In the genomic region with DNA sequence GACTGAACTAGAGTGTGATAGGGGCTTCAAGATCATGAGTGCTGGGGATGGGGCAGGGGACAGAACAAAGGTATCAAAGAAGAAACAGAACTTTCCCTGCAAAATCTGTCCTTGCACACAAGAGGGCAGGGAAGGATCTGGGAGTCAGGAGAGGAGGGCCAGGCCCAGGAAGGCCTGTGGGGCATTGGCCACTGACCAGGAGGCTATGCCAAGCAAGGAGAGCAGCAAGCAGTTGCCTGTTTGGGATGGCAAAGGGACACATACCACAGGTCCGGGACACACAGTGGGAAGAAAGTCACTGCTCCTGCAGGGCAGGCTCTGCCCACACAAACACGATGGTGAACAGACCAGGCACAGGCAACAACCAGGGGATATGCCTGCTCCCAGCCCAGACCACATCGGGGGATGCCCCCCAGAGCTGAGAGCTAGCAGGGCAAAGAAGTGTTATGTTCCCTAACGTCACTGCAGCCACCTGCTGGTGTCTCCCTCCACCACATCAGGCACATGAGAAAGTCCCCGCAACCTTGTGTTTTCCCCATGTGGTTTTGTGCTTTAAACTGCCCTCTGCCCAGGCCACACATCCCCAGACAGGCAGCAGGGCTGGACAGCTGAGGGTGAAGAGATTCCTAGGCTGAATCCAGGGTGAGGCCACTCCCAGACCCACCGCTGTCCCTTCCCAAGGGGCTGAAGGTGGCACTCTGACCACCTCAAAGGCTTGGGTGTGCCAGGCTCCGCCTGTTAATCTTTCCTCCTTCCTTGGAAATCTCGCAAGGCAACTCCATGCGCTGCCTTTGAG, we compare ENCODE assay signal across 9 cellular contexts. TPM values are rescaled to one million over a fixed set of nuclear protein-coding genes. Genes with fewer than 3 reads are reported as not detected.
DNase-seq lines count a peak whose midpoint lies in the region; ATAC-seq and TF ChIP-seq lines count a peak whose summit lies in the region.
"Had no signal": no experiment of that assay in that cellular context is flagged by ENCODE, and none has a peak within 500 bp of the region (broad histone marks: within the 10 kb centered on the region; RNA-seq: fewer than 3 reads in every experiment).

No MANE protein-coding gene starts in this region.

- no peaks in the 10 kb centered on the region for H3K27me3 ChIP-seq in CD8-positive, alpha-beta memory T cell (ENCODE audit: insufficient read depth, low read length, poor library complexity, severe bottlenecking)
- H3K27me3 ChIP-seq: SJSA1 had no signal

- DNase-seq in CD8-positive, alpha-beta memory T cell, result peak in 1 of 5 donors; percentile 12
- DNase-seq in NCI-H2196 treated with DMSO at 0.1 percent for 48 hours (lab: John Stamatoyannopoulos, UW; ENCODE audit: unreplicated experiment), result no peak
- no peak for DNase-seq in middle frontal gyrus (ENCODE audit: extremely low spot score, low spot score)
- DNase-seq in SKM-1 treated with dmso at 0.1 percent for 144 hours (lab: John Stamatoyannopoulos, UW; ENCODE audit: unreplicated experiment), result no peak
- no peak for DNase-seq in activated gamma-delta T cell (lab: John Stamatoyannopoulos, UW)

- H3K36me3 Mint-ChIP-seq in CD8-positive, alpha-beta memory T cell, result peaks cover 3 to 66% (median 4%) of the 10 kb centered on the region in 3 donors
- no peaks in the 10 kb centered on the region for H3K36me3 Mint-ChIP-seq in activated naive CD8-positive, alpha-beta T cell

- H3K9me3 ChIP-seq in CD8-positive, alpha-beta memory T cell (ENCODE audit: low read length), result no peaks in the 10 kb centered on the region
- H3K9me3 ChIP-seq: SJSA1 had no signal

- POLR2A ChIA-PET in CD8-positive, alpha-beta memory T cell (lab: Charles Lee), result no interaction called here

- H3K27me3 Mint-ChIP-seq in CD8-positive, alpha-beta memory T cell, result no peaks in the 10 kb centered on the region
- H3K27me3 Mint-ChIP-seq in activated naive CD8-positive, alpha-beta T cell, result no peaks in the 10 kb centered on the region

- no peaks in the 10 kb centered on the region for H3K4me1 ChIP-seq in CD8-positive, alpha-beta memory T cell (ENCODE audit: insufficient read depth, low read length)
- H3K4me1 ChIP-seq: SJSA1 had no signal

- peaks cover 5 to 15% (median 8%) of the 10 kb centered on the region in 3 donors for H3K4me1 Mint-ChIP-seq in CD8-positive, alpha-beta memory T cell
- H3K4me1 Mint-ChIP-seq in activated naive CD8-positive, alpha-beta T cell (ENCODE audit: low read depth), result peaks cover 10% of the 10 kb centered on the region

- CTCF ChIA-PET in CD8-positive, alpha-beta memory T cell (lab: Charles Lee), result interaction anchor here (1.0 to 4.6 kb wide), 6 partner anchors 10 to 433 kb away, joined by 3 to 160 read pairs (median 12); no protein-coding TSS in a partner anchor

- H3K27ac ChIP-seq in CD8-positive, alpha-beta memory T cell (ENCODE audit: low read depth, low read length), result no peak overlapping the region
- H3K27ac ChIP-seq: SJSA1 had no signal

- peak overlapping the region in 1 of 7 donors; percentile 23 for H3K4me3 Mint-ChIP-seq in CD8-positive, alpha-beta memory T cell
- H3K4me3 Mint-ChIP-seq in activated naive CD8-positive, alpha-beta T cell, result no peak overlapping the region

- peak; percentile 20 for TF ChIP-seq POLR2A in GM19193 (IDR thresholded peaks at IDR 0.05; ENCODE audit: extremely low read depth, insufficient read depth, insufficient read length)

- peak overlapping the region in 5 of 8 donors; percentile 48 to 95 (median 75) for H3K27ac Mint-ChIP-seq in CD8-positive, alpha-beta memory T cell
- peak overlapping the region; percentile 61 for H3K27ac Mint-ChIP-seq in activated naive CD8-positive, alpha-beta T cell

- H3K9me3 Mint-ChIP-seq in CD8-positive, alpha-beta memory T cell, result no peaks in the 10 kb centered on the region
- H3K9me3 Mint-ChIP-seq in activated naive CD8-positive, alpha-beta T cell (ENCODE audit: low read depth), result no peaks in the 10 kb centered on the region

- peaks cover 6% of the 10 kb centered on the region for H3K36me3 ChIP-seq in CD8-positive, alpha-beta memory T cell (ENCODE audit: insufficient read depth, low read length)
- H3K36me3 ChIP-seq: SJSA1 had no signal

- ATAC-seq in HG03066 (IDR thresholded peaks at IDR 0.05; ENCODE audit: low read depth, unreplicated experiment), result peak; percentile 72

- no peak overlapping the region for H3K4me3 ChIP-seq in CD8-positive, alpha-beta memory T cell (ENCODE audit: low read length)
- H3K4me3 ChIP-seq: SJSA1 had no signal

RNA-seq across cellular contexts. Expression of a gene that starts 53.6 kb away (rescaled TPM):
- total RNA-seq in CD8-positive, alpha-beta memory T cell, result 10 to 100 TPM; 37.5 to 37.6 TPM
- 9.9 TPM for polyA plus RNA-seq in CD8-positive, alpha-beta memory T cell
